In the genomic region with DNA sequence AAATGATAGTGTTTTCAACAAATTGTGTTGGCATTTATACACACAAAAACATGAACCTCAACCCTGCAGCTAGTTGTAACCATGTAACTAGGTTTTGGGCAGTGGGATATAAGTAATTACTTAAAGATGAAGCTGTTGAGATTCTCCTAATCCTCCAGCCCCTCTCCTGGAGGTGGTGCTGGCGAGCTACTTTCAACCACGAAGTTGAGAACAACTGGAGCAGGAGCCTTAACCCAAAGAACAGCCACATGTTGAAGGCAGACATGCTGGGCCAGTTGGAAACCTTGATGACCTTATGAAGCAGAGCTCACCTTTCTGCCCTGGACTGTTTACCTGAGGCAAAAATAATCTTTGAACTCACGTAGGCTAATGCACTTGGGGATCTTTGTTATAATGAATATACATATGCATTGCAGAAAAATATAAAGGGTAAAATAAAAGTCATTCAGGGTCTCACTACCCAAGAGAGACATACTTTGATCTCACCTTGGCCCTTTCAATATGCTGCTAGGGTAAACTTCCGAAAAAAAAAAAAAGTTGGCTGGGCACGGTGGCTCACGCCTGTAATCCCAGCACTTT, we compare ENCODE assay signal across 1 cellular context.
TF ChIP-seq lines count a peak whose summit lies in the region.

No MANE protein-coding gene starts in this region.

TF ChIP-seq in HepG2, 621 proteins besides CTCF, POLR2A, EP300 and RAD21 (continued from another document and continues in another):
- TF ChIP-seq, protein P1, sequence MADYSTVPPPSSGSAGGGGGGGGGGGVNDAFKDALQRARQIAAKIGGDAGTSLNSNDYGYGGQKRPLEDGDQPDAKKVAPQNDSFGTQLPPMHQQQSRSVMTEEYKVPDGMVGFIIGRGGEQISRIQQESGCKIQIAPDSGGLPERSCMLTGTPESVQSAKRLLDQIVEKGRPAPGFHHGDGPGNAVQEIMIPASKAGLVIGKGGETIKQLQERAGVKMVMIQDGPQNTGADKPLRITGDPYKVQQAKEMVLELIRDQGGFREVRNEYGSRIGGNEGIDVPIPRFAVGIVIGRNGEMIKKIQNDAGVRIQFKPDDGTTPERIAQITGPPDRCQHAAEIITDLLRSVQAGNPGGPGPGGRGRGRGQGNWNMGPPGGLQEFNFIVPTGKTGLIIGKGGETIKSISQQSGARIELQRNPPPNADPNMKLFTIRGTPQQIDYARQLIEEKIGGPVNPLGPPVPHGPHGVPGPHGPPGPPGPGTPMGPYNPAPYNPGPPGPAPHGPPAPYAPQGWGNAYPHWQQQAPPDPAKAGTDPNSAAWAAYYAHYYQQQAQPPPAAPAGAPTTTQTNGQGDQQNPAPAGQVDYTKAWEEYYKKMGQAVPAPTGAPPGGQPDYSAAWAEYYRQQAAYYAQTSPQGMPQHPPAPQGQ (CRISPR knock-in tag; IDR thresholded peaks at IDR 0.05; ENCODE audit: borderline replicate concordance), result no peak
- TF ChIP-seq ZNF883 (CRISPR knock-in tag; IDR thresholded peaks at IDR 0.05; ENCODE audit: not compliant biosample characterization), result no peak
- TF ChIP-seq HOXA7 (CRISPR knock-in tag; IDR thresholded peaks at IDR 0.05), result no peak
- no peak for TF ChIP-seq REXO4 (CRISPR knock-in tag; IDR thresholded peaks at IDR 0.05; ENCODE audit: borderline replicate concordance)
- TF ChIP-seq SOX5 (CRISPR knock-in tag; IDR thresholded peaks at IDR 0.05; ENCODE audit: borderline replicate concordance), result 0 out of 2 replicates have a peak, but pooled peaks have one; percentile 18
- no peak for TF ChIP-seq ZNF773 (CRISPR knock-in tag; IDR thresholded peaks at IDR 0.05; ENCODE audit: borderline replicate concordance)
- no peak for TF ChIP-seq ZNF484 (CRISPR knock-in tag; IDR thresholded peaks at IDR 0.05; ENCODE audit: borderline replicate concordance, low read depth)
- TF ChIP-seq ZIK1 (CRISPR knock-in tag; IDR thresholded peaks at IDR 0.05; ENCODE audit: borderline replicate concordance, low read depth), result no peak
- 0 out of 2 replicates have a peak, but pooled peaks have one; percentile 47 for TF ChIP-seq YEATS2 (CRISPR knock-in tag; IDR thresholded peaks at IDR 0.05; ENCODE audit: borderline replicate concordance)
- no peak for TF ChIP-seq ZFP62 (CRISPR knock-in tag; IDR thresholded peaks at IDR 0.05)
- no peak for TF ChIP-seq MTF2 (CRISPR knock-in tag; IDR thresholded peaks at IDR 0.05; ENCODE audit: borderline replicate concordance)
- TF ChIP-seq ZNF354B (CRISPR knock-in tag; IDR thresholded peaks at IDR 0.05), result no peak
- peak; percentile 38; the same call in 1 of the 2 replicates for TF ChIP-seq HNF4A (CRISPR knock-in tag; IDR thresholded peaks at IDR 0.05)
- no peak for TF ChIP-seq CBX1 (IDR thresholded peaks at IDR 0.05; ENCODE audit: low read depth)
- TF ChIP-seq, protein P2, sequence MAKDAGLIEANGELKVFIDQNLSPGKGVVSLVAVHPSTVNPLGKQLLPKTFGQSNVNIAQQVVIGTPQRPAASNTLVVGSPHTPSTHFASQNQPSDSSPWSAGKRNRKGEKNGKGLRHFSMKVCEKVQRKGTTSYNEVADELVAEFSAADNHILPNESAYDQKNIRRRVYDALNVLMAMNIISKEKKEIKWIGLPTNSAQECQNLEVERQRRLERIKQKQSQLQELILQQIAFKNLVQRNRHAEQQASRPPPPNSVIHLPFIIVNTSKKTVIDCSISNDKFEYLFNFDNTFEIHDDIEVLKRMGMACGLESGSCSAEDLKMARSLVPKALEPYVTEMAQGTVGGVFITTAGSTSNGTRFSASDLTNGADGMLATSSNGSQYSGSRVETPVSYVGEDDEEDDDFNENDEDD (CRISPR knock-in tag; IDR thresholded peaks at IDR 0.05; ENCODE audit: borderline replicate concordance), result peak; percentile 29; the same call in 1 of the 2 replicates
- TF ChIP-seq TBP (CRISPR knock-in tag; IDR thresholded peaks at IDR 0.05), result no peak
- peak; percentile 63 for TF ChIP-seq SAP130 (CRISPR knock-in tag; IDR thresholded peaks at IDR 0.05; ENCODE audit: low read depth)
- TF ChIP-seq MATR3 (CRISPR knock-in tag; IDR thresholded peaks at IDR 0.05), result no peak
- TF ChIP-seq SCMH1 (CRISPR knock-in tag; IDR thresholded peaks at IDR 0.05; ENCODE audit: borderline replicate concordance), result no peak
- peak; percentile 32; the same call in 1 of the 2 replicates for TF ChIP-seq SETDB1 (CRISPR knock-in tag; IDR thresholded peaks at IDR 0.05; ENCODE audit: borderline replicate concordance)
- TF ChIP-seq MED13 (CRISPR knock-in tag; IDR thresholded peaks at IDR 0.05), result no peak
- TF ChIP-seq, protein P3, sequence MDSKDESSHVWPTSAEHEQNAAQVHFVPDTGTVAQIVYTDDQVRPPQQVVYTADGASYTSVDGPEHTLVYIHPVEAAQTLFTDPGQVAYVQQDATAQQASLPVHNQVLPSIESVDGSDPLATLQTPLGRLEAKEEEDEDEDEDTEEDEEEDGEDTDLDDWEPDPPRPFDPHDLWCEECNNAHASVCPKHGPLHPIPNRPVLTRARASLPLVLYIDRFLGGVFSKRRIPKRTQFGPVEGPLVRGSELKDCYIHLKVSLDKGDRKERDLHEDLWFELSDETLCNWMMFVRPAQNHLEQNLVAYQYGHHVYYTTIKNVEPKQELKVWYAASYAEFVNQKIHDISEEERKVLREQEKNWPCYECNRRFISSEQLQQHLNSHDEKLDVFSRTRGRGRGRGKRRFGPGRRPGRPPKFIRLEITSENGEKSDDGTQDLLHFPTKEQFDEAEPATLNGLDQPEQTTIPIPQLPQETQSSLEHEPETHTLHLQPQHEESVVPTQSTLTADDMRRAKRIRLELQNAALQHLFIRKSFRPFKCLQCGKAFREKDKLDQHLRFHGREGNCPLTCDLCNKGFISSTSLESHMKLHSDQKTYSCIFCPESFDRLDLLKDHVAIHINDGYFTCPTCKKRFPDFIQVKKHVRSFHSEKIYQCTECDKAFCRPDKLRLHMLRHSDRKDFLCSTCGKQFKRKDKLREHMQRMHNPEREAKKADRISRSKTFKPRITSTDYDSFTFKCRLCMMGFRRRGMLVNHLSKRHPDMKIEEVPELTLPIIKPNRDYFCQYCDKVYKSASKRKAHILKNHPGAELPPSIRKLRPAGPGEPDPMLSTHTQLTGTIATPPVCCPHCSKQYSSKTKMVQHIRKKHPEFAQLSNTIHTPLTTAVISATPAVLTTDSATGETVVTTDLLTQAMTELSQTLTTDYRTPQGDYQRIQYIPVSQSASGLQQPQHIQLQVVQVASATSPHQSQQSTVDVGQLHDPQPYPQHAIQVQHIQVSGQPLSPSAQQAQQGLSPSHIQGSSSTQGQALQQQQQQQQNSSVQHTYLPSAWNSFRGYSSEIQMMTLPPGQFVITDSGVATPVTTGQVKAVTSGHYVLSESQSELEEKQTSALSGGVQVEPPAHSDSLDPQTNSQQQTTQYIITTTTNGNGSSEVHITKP (CRISPR knock-in tag; IDR thresholded peaks at IDR 0.05; ENCODE audit: low read depth), result no peak
- TF ChIP-seq RARA (CRISPR knock-in tag; IDR thresholded peaks at IDR 0.05), result peak; percentile 48
- TF ChIP-seq, protein P4, sequence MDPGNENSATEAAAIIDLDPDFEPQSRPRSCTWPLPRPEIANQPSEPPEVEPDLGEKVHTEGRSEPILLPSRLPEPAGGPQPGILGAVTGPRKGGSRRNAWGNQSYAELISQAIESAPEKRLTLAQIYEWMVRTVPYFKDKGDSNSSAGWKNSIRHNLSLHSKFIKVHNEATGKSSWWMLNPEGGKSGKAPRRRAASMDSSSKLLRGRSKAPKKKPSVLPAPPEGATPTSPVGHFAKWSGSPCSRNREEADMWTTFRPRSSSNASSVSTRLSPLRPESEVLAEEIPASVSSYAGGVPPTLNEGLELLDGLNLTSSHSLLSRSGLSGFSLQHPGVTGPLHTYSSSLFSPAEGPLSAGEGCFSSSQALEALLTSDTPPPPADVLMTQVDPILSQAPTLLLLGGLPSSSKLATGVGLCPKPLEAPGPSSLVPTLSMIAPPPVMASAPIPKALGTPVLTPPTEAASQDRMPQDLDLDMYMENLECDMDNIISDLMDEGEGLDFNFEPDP (CRISPR knock-in tag; conservative IDR thresholded peaks at IDR 0.05), result no peak
- TF ChIP-seq, protein P5, sequence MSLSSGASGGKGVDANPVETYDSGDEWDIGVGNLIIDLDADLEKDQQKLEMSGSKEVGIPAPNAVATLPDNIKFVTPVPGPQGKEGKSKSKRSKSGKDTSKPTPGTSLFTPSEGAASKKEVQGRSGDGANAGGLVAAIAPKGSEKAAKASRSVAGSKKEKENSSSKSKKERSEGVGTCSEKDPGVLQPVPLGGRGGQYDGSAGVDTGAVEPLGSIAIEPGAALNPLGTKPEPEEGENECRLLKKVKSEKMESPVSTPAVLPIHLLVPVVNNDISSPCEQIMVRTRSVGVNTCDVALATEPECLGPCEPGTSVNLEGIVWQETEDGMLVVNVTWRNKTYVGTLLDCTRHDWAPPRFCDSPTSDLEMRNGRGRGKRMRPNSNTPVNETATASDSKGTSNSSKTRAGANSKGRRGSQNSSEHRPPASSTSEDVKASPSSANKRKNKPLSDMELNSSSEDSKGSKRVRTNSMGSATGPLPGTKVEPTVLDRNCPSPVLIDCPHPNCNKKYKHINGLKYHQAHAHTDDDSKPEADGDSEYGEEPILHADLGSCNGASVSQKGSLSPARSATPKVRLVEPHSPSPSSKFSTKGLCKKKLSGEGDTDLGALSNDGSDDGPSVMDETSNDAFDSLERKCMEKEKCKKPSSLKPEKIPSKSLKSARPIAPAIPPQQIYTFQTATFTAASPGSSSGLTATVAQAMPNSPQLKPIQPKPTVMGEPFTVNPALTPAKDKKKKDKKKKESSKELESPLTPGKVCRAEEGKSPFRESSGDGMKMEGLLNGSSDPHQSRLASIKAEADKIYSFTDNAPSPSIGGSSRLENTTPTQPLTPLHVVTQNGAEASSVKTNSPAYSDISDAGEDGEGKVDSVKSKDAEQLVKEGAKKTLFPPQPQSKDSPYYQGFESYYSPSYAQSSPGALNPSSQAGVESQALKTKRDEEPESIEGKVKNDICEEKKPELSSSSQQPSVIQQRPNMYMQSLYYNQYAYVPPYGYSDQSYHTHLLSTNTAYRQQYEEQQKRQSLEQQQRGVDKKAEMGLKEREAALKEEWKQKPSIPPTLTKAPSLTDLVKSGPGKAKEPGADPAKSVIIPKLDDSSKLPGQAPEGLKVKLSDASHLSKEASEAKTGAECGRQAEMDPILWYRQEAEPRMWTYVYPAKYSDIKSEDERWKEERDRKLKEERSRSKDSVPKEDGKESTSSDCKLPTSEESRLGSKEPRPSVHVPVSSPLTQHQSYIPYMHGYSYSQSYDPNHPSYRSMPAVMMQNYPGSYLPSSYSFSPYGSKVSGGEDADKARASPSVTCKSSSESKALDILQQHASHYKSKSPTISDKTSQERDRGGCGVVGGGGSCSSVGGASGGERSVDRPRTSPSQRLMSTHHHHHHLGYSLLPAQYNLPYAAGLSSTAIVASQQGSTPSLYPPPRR (CRISPR knock-in tag; IDR thresholded peaks at IDR 0.05; ENCODE audit: borderline replicate concordance), result no peak
- TF ChIP-seq ZNF556 (CRISPR knock-in tag; IDR thresholded peaks at IDR 0.05; ENCODE audit: borderline replicate concordance), result no peak
- TF ChIP-seq HNF4G (IDR thresholded peaks at IDR 0.05; ENCODE audit: borderline replicate concordance, low read depth, low read length), result no peak
- TF ChIP-seq HNF4G (CRISPR knock-in tag; IDR thresholded peaks at IDR 0.05; ENCODE audit: borderline replicate concordance, low read depth), result no peak
- TF ChIP-seq SRSF4 (IDR thresholded peaks at IDR 0.05; ENCODE audit: low read depth, low read length, poor library complexity, severe bottlenecking), result no peak
- no peak for TF ChIP-seq ZNF605 (CRISPR knock-in tag; IDR thresholded peaks at IDR 0.05)
- TF ChIP-seq ZNF264 (CRISPR knock-in tag; IDR thresholded peaks at IDR 0.05), result no peak
- TF ChIP-seq, protein P6, sequence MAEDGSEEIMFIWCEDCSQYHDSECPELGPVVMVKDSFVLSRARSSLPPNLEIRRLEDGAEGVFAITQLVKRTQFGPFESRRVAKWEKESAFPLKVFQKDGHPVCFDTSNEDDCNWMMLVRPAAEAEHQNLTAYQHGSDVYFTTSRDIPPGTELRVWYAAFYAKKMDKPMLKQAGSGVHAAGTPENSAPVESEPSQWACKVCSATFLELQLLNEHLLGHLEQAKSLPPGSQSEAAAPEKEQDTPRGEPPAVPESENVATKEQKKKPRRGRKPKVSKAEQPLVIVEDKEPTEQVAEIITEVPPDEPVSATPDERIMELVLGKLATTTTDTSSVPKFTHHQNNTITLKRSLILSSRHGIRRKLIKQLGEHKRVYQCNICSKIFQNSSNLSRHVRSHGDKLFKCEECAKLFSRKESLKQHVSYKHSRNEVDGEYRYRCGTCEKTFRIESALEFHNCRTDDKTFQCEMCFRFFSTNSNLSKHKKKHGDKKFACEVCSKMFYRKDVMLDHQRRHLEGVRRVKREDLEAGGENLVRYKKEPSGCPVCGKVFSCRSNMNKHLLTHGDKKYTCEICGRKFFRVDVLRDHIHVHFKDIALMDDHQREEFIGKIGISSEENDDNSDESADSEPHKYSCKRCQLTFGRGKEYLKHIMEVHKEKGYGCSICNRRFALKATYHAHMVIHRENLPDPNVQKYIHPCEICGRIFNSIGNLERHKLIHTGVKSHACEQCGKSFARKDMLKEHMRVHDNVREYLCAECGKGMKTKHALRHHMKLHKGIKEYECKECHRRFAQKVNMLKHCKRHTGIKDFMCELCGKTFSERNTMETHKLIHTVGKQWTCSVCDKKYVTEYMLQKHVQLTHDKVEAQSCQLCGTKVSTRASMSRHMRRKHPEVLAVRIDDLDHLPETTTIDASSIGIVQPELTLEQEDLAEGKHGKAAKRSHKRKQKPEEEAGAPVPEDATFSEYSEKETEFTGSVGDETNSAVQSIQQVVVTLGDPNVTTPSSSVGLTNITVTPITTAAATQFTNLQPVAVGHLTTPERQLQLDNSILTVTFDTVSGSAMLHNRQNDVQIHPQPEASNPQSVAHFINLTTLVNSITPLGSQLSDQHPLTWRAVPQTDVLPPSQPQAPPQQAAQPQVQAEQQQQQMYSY (CRISPR knock-in tag; IDR thresholded peaks at IDR 0.05), result no peak
- TF ChIP-seq, protein P7, sequence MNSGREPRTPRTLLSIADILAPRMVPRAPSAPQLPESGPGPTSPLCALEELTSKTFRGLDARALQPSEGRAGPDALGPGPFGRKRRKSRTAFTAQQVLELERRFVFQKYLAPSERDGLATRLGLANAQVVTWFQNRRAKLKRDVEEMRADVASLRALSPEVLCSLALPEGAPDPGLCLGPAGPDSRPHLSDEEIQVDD (CRISPR knock-in tag; IDR thresholded peaks at IDR 0.05; ENCODE audit: borderline replicate concordance), result no peak
- TF ChIP-seq FOSL2 (CRISPR knock-in tag; IDR thresholded peaks at IDR 0.05), result peak; percentile 56
- peak; percentile 87; the same call in 1 of the 2 replicates for TF ChIP-seq CBX5 (CRISPR knock-in tag; IDR thresholded peaks at IDR 0.05; ENCODE audit: borderline replicate concordance)
- TF ChIP-seq ZBTB38 (CRISPR knock-in tag; IDR thresholded peaks at IDR 0.05), result no peak
- TF ChIP-seq ZNF83 (CRISPR knock-in tag; IDR thresholded peaks at IDR 0.05; ENCODE audit: borderline replicate concordance), result no peak
- TF ChIP-seq KDM4B (CRISPR knock-in tag; IDR thresholded peaks at IDR 0.05), result 0 out of 2 replicates have a peak, but pooled peaks have one; percentile 50
- TF ChIP-seq KAT7 (CRISPR knock-in tag; IDR thresholded peaks at IDR 0.05; ENCODE audit: borderline replicate concordance), result no peak
- TF ChIP-seq, protein P8, sequence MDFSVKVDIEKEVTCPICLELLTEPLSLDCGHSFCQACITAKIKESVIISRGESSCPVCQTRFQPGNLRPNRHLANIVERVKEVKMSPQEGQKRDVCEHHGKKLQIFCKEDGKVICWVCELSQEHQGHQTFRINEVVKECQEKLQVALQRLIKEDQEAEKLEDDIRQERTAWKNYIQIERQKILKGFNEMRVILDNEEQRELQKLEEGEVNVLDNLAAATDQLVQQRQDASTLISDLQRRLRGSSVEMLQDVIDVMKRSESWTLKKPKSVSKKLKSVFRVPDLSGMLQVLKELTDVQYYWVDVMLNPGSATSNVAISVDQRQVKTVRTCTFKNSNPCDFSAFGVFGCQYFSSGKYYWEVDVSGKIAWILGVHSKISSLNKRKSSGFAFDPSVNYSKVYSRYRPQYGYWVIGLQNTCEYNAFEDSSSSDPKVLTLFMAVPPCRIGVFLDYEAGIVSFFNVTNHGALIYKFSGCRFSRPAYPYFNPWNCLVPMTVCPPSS (IDR thresholded peaks at IDR 0.05), result no peak
- TF ChIP-seq MZF1 (CRISPR knock-in tag; IDR thresholded peaks at IDR 0.05; ENCODE audit: borderline replicate concordance), result no peak
